29 cellular contexts compared by ENCODE assay signal in the genomic region with DNA sequence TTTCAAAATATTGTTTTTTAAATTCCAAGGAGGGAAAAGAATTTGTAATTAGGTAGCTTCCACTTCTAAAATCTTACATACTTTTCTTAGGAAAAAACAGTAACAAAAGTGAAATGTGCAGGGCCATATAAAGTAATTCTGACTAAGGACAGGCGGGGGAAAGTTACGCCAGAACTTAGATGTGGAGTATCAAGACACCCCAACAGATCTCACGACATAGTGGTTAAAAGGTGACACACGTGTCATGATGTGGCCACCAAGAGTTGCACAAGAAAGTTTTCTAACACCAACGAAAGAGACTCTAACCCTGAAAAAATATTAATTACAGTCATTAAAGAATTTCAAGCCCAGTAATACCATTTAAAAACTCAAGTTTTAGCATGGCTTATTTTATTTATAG.
"Had no signal": no experiment of that assay in that cellular context is flagged by ENCODE, and none has a peak within 500 bp of the region (broad histone marks: within the 10 kb centered on the region; RNA-seq: fewer than 3 reads in every experiment).

No MANE protein-coding gene starts in this region.

- H3K9me3 ChIP-seq: adrenal gland, body of pancreas, esophagus squamous epithelium, gastroesophageal sphincter, heart right ventricle had no signal

- DNase-seq: activated CD4-positive, alpha-beta memory T cell treated with anti-CD3 and anti-CD28 coated beads for 36 hours; activated CD4-positive, alpha-beta T cell treated with anti-CD3 and anti-CD28 coated beads for 36 hours; activated CD4-positive, CD25-positive, alpha-beta regulatory T cell; activated CD4-positive, CD25-positive, alpha-beta regulatory T cell treated with anti-CD3 and anti-CD28 coated beads, Interleukin-2, amount 50 U/mL, for 72 hours; activated CD8-positive, alpha-beta memory T cell treated with anti-CD3 and anti-CD28 coated beads, Interleukin-2, amount 10 ng/mL, durations not matched to agents 7 days and 5 days; activated CD8-positive, alpha-beta memory T cell treated with anti-CD3 and anti-CD28 coated beads, Interleukin-2, amount 50 U/mL, for 4 hours; activated CD8-positive, alpha-beta T cell treated with anti-CD3 and anti-CD28 coated beads, Interleukin-2, amount 10 ng/mL, durations not matched to agents 7 days and 5 days; activated effector memory CD4-positive, alpha-beta T cell treated with anti-CD3 and anti-CD28 coated beads, Interleukin-2, amount 50 U/mL, for 16 hours; activated naive CD4-positive, alpha-beta T cell treated with anti-CD3 and anti-CD28 coated beads for 36 hours; activated naive CD8-positive, alpha-beta T cell treated with anti-CD3 and anti-CD28 coated beads for 36 hours; activated naive CD8-positive, alpha-beta T cell treated with anti-CD3 and anti-CD28 coated beads, Interleukin-2, amount 50 U/mL, for 24 hours; activated T-cell treated with anti-CD3 and anti-CD28 coated beads, Interleukin-2, amount 50 U/mL, for 1 hour; activated T-cell treated with anti-CD3 and anti-CD28 coated beads, Interleukin-2, amount 50 U/mL, for 48 hours; adrenal gland; amygdala; aorta; body of pancreas; caudate nucleus; cortex of kidney; dermis blood vessel endothelial cell; effector CD8-positive, alpha-beta T cell; esophagus squamous epithelium; foreskin melanocyte; heart right ventricle; T1000 had no signal

- ATAC-seq: activated CD4-positive, alpha-beta T cell treated with anti-CD3 and anti-CD28 coated beads for 36 hours; activated CD8-positive, alpha-beta memory T cell treated with anti-CD3 and anti-CD28 coated beads, Interleukin-2, amount 10 ng/mL, durations not matched to agents 7 days and 5 days; activated CD8-positive, alpha-beta T cell treated with anti-CD3 and anti-CD28 coated beads, Interleukin-2, amount 10 ng/mL, durations not matched to agents 7 days and 5 days; activated naive CD8-positive, alpha-beta T cell treated with anti-CD3 and anti-CD28 coated beads, Interleukin-2, amount 50 U/mL, for 24 hours; body of pancreas; gastroesophageal sphincter; heart right ventricle had no signal

- H3K27me3 ChIP-seq: adrenal gland, body of pancreas, esophagus squamous epithelium, gastroesophageal sphincter, heart right ventricle had no signal

- H3K27ac ChIP-seq: adrenal gland, body of pancreas, epithelial cell of prostate, esophagus squamous epithelium, gastroesophageal sphincter, heart right ventricle had no signal

- FAIRE-seq: endometrium, endothelial cell of umbilical vein had no signal

- H3K4me1 ChIP-seq: adrenal gland, esophagus squamous epithelium had no signal

- H3K4me3 ChIP-seq: adrenal gland, body of pancreas, esophagus squamous epithelium, gastroesophageal sphincter, heart right ventricle had no signal
